33 cellular contexts compared by ENCODE assay signal in the genomic region with DNA sequence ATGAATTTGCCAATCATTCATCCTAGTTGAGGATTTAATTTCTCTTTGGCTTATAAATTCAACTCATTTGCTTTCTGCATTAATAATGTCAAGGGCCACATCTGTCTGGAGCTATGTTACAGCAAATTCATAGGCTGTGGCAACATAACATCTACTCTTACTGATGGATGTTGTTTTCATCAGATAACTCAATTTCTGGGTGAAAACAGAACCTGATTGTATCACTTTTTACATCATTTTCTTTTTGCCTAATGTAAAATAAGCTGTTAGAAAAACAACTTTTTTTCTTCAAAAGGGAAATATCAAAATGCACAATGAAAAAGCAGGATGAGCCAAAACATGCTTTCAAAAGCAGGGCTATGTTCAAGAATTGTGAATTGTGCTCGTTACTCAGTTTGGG.
"Had no signal": no experiment of that assay in that cellular context is flagged by ENCODE, and none has a peak within 500 bp of the region (broad histone marks: within the 10 kb centered on the region; RNA-seq: fewer than 3 reads in every experiment).

No MANE protein-coding gene starts in this region.

- H3K4me1 ChIP-seq: adrenal gland, ascending aorta, body of pancreas, breast epithelium had no signal

- FAIRE-seq: astrocyte, bronchial epithelial cell, colon had no signal

- ATAC-seq: activated naive CD4-positive, alpha-beta T cell treated with anti-CD3 and anti-CD28 coated beads, Interleukin-2, amount 50 U/mL, for 72 hours; activated naive CD8-positive, alpha-beta T cell treated with anti-CD3 and anti-CD28 coated beads, Interleukin-2, amount 50 U/mL, for 24 hours; activated T-cell treated with anti-CD3 and anti-CD28 coated beads, Interleukin-2, amount 50 U/mL, for 4 hours; activated T-cell treated with anti-CD3 and anti-CD28 coated beads, Interleukin-2, amount 50 U/mL, for 72 hours; activated T-helper 17 cell treated with anti-CD3 and anti-CD28 coated beads, Interleukin-2, amount 50 U/mL, for 72 hours; body of pancreas had no signal

- DNase-seq: activated effector memory CD4-positive, alpha-beta T cell treated with anti-CD3 and anti-CD28 coated beads, Interleukin-2, amount 50 U/mL, for 16 hours; activated effector memory CD4-positive, alpha-beta T cell treated with Interleukin-2 at 50 U/mL for 16 hours; activated gamma-delta T cell; activated gamma-delta T cell treated with Interleukin-2 at 50 U/mL for 16 hours; activated naive CD4-positive, alpha-beta T cell; activated naive CD4-positive, alpha-beta T cell treated with anti-CD3 and anti-CD28 coated beads for 36 hours; activated naive CD4-positive, alpha-beta T cell treated with anti-CD3 and anti-CD28 coated beads, Interleukin-2, amount 10 ng/mL, durations not matched to agents 7 days and 5 days; activated naive CD4-positive, alpha-beta T cell treated with anti-CD3 and anti-CD28 coated beads, Interleukin-2, amount 50 U/mL, for 16 hours; activated naive CD4-positive, alpha-beta T cell treated with Interleukin-2 at 50 U/mL for 16 hours; activated naive CD8-positive, alpha-beta T cell treated with anti-CD3 and anti-CD28 coated beads for 36 hours; activated naive CD8-positive, alpha-beta T cell treated with anti-CD3 and anti-CD28 coated beads, Interleukin-2, amount 10 ng/mL, durations not matched to agents 7 days and 5 days; activated naive CD8-positive, alpha-beta T cell treated with anti-CD3 and anti-CD28 coated beads, Interleukin-2, amount 50 U/mL, for 24 hours; activated T-cell treated with anti-CD3 and anti-CD28 coated beads, Interleukin-2, amount 50 U/mL, for 4 hours; activated T-cell treated with anti-CD3 and anti-CD28 coated beads, Interleukin-2, amount 50 U/mL, for 48 hours; activated T-cell treated with anti-CD3 and anti-CD28 coated beads, Interleukin-2, amount 50 U/mL, for 72 hours; adrenal gland; amniotic stem cell; amygdala; anterior cingulate cortex; aorta; body of pancreas; brain microvascular endothelial cell; caudate nucleus; central memory CD4-positive, alpha-beta T cell; cerebellar nuclear complex had no signal

- H3K9me3 ChIP-seq: adrenal gland, ascending aorta, body of pancreas, breast epithelium had no signal

- H3K27me3 ChIP-seq: adrenal gland, ascending aorta, body of pancreas, brain microvascular endothelial cell, breast epithelium, cardiac muscle cell had no signal

- H3K27ac ChIP-seq: adrenal gland, ascending aorta, body of pancreas, brain microvascular endothelial cell, breast epithelium, cardiac muscle cell had no signal

- H3K4me3 ChIP-seq: adrenal gland, ascending aorta, body of pancreas, breast epithelium, cardiac muscle cell had no signal

- H3K36me3 ChIP-seq: adrenal gland, ascending aorta, brain microvascular endothelial cell, breast epithelium, cardiac muscle cell had no signal
